Comparison of ENCODE assay signal across 22 cellular contexts in the genomic region with DNA sequence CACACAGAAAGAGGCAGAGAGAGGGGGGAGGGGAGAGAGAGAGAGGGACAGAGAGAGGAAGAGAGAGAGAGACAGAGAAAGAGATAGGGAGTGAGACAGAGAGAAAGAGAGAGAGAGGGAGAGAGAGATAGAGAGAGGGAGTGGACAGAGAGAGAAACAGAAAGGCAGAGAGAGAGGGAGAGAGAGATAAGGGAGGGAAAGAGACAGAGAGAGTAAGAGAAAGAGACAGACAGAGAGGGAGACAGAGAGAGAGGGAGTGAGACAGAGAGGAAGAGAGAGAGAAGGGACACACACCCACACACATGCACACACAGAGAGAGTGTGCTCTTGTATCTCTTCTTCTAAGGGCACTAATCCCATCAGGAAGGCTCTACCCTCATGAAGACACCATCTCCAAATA.
"Had no signal": no experiment of that assay in that cellular context is flagged by ENCODE, and none has a peak within 500 bp of the region (broad histone marks: within the 10 kb centered on the region; RNA-seq: fewer than 3 reads in every experiment).

No MANE protein-coding gene starts in this region.

- H3K27me3 ChIP-seq: SJSA1 had no signal

- H3K4me1 ChIP-seq: SJSA1 had no signal

- H3K4me3 ChIP-seq: SJSA1, SK-N-MC had no signal

- H3K9me3 ChIP-seq: SJSA1 had no signal

- H3K36me3 ChIP-seq: SJSA1 had no signal

- DNase-seq: Karpas-422, KG1, MM.1S, NCI-H1092 treated with DMSO at 0.1 percent for 48 hours, NCI-H1436, NCI-H187, NCI-H2029, NCI-H2081 treated with DMSO at 0.1 percent for 48 hours, NCI-H2171, NCI-H226, NCI-H446, NCI-H510A, NCI-H524 treated with DMSO at 0.1 percent for 48 hours, NCI-H69, NCI-H774, Right ventricle myocardium superior, RPMI8226, SIG-M5 had no signal

- FAIRE-seq: RCC 7860 had no signal

- H3K27ac ChIP-seq: HL-60, SJSA1, SK-N-MC had no signal
